16 cellular contexts compared by ENCODE assay signal in the genomic region with DNA sequence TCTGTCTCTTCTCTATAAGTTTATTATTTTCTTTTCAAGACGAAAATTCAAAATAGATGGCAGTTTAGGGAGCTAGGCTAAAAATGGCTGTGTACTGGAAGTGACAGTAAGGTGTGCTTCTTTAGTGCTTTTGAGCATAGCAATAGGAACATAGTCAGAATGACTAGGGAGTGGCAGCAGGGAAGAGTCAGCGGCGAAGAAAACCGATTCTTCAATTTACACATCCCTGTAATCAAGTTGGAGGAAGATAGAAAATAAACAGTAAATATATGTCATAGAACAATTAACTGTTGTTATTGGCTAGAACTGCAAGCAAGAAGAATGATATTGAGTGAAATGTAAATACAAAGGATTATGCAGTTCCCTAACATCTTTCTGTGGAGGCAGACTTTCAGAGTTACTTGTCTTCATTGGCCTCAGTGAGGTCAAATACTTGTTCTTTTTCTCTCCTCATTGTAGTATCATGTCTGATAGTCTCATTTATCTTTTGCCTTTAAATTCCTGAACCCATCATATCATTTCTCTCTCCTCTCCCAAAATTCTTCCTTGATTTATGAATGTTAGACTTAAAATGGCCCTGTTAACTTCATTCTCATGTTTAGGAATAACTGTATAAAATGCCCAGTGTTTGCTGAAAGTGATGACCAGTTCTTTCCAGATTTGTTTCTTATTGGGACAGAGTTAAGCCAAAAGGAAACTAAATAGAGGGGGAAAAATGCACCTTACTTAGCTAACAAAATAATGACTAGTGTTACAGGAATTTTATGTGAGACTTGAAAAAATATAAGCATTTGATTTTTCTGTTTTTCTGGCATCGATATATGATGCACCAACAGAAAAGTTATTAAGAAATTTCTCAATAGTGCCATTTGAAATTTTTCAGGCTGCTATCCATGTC.
DNase-seq lines count a peak whose midpoint lies in the region; TF ChIP-seq lines count a peak whose summit lies in the region.
"Had no signal": no experiment of that assay in that cellular context is flagged by ENCODE, and none has a peak within 500 bp of the region (broad histone marks: within the 10 kb centered on the region; RNA-seq: fewer than 3 reads in every experiment).

No MANE protein-coding gene starts in this region.

- POLR2A ChIA-PET in AG04449 (lab: Yijun Ruan, JAX) = no interaction called here
- POLR2A ChIA-PET in activated CD4-positive, alpha-beta T cell treated with anti-CD3 and anti-CD28 coated beads, Interleukin-2, amount 10 ng/mL, durations not matched to agents 7 days and 5 days (lab: Charles Lee) = no interaction called here

- H3K9me3 Mint-ChIP-seq in mesothelial cell of epicardium = peaks cover 8% of the 10 kb centered on the region
- H3K9me3 Mint-ChIP-seq in activated CD4-positive, alpha-beta T cell treated with anti-CD3 and anti-CD28 coated beads, Interleukin-2, amount 10 ng/mL, durations not matched to agents 7 days and 5 days = no peaks in the 10 kb centered on the region

- TF ChIP-seq CTCF in AG04449 (IDR thresholded peaks at IDR 0.05; ENCODE audit: insufficient read depth, low read length, missing control alignments) (no peak), mesothelial cell of epicardium (IDR thresholded peaks at IDR 0.05; ENCODE audit: unreplicated experiment) (no peak)

- DNase-seq in AG04449 (ENCODE audit: low read depth, low spot score) (peak; percentile 21), EH (ENCODE audit: low read depth) (peak; percentile 32), SHP77 treated with DMSO at 0.1 percent for 48 hours (lab: John Stamatoyannopoulos, UW) (peak; percentile 10), mesothelial cell of epicardium (ENCODE audit: low spot score in 2 of 2, unreplicated experiment in 2 of 2) (no peak), NCI-H1048 (lab: John Stamatoyannopoulos, UW) (no peak), T1000 (lab: John Stamatoyannopoulos, UW) (no peak)
- no peak for DNase-seq in activated CD4-positive, alpha-beta T cell treated with anti-CD3 and anti-CD28 coated beads, Interleukin-2, amount 10 ng/mL, durations not matched to agents 7 days and 5 days
- DNase-seq: activated CD4-positive, alpha-beta T cell treated with anti-CD3 and anti-CD28 coated beads, Interleukin-2, amount 50 U/mL, for 4 hours; activated T-cell treated with anti-CD3 and anti-CD28 coated beads, Interleukin-2, amount 50 U/mL, for 4 hours; DMS53; KBM-7; NCI-H187; small intestine had no signal

- no peak overlapping the region for H3K4me3 ChIP-seq in AG04449 (ENCODE audit: low read depth, low read length)
- H3K4me3 ChIP-seq: BLaER1 had no signal

- peaks cover 16% of the 10 kb centered on the region for H3K4me1 Mint-ChIP-seq in mesothelial cell of epicardium
- no peaks in the 10 kb centered on the region for H3K4me1 Mint-ChIP-seq in activated CD4-positive, alpha-beta T cell treated with anti-CD3 and anti-CD28 coated beads, Interleukin-2, amount 10 ng/mL, durations not matched to agents 7 days and 5 days

- H3K27ac Mint-ChIP-seq in mesothelial cell of epicardium = peak overlapping the region; percentile 47
- H3K27ac Mint-ChIP-seq in activated CD4-positive, alpha-beta T cell treated with anti-CD3 and anti-CD28 coated beads, Interleukin-2, amount 10 ng/mL, durations not matched to agents 7 days and 5 days = no peak overlapping the region
- H3K27ac Mint-ChIP-seq: activated naive CD4-positive, alpha-beta T cell treated with anti-CD3 and anti-CD28 coated beads, Interleukin-2, amount 50 U/mL, for 72 hours; GM23338 had no signal

- peak overlapping the region; percentile 14 for H3K4me3 Mint-ChIP-seq in mesothelial cell of epicardium
- no peak overlapping the region for H3K4me3 Mint-ChIP-seq in activated CD4-positive, alpha-beta T cell treated with anti-CD3 and anti-CD28 coated beads, Interleukin-2, amount 10 ng/mL, durations not matched to agents 7 days and 5 days
- H3K4me3 Mint-ChIP-seq: activated T-cell treated with anti-CD3 and anti-CD28 coated beads, Interleukin-2, amount 50 U/mL, for 4 hours; GM23338 had no signal

- H3K27me3 Mint-ChIP-seq in mesothelial cell of epicardium (ENCODE audit: low read depth) = no peaks in the 10 kb centered on the region
- H3K27me3 Mint-ChIP-seq in activated CD4-positive, alpha-beta T cell treated with anti-CD3 and anti-CD28 coated beads, Interleukin-2, amount 10 ng/mL, durations not matched to agents 7 days and 5 days = no peaks in the 10 kb centered on the region

- H3K36me3 Mint-ChIP-seq in mesothelial cell of epicardium = peaks cover 20% of the 10 kb centered on the region
- H3K36me3 Mint-ChIP-seq in activated CD4-positive, alpha-beta T cell treated with anti-CD3 and anti-CD28 coated beads, Interleukin-2, amount 10 ng/mL, durations not matched to agents 7 days and 5 days (ENCODE audit: low read depth) = peaks cover 2% of the 10 kb centered on the region

- CTCF ChIA-PET in AG04449 (lab: Yijun Ruan, JAX) = interaction anchor here (0.9 kb wide), 1 partner anchor 9 kb away, joined by 3 read pairs; no protein-coding TSS in a partner anchor
- CTCF ChIA-PET in activated CD4-positive, alpha-beta T cell treated with anti-CD3 and anti-CD28 coated beads, Interleukin-2, amount 10 ng/mL, durations not matched to agents 7 days and 5 days (lab: Charles Lee) = interaction anchor here (0.6 kb wide), 1 partner anchor 1098 kb away, joined by 9 read pairs; no protein-coding TSS in a partner anchor

Comparison
In these comparisons a context has a peak if more than half of its experiments do, and no peak if none do; other contexts are left out.
1. DNase-seq: peak in AG04449 (single experiment), EH (single experiment) and SHP77 treated with DMSO at 0.1 percent for 48 hours (single experiment); none in mesothelial cell of epicardium (0 of 2), NCI-H1048 (single experiment), activated CD4-positive, alpha-beta T cell treated with anti-CD3 and anti-CD28 coated beads, Interleukin-2, amount 10 ng/mL, durations not matched to agents 7 days and 5 days (single experiment) and T1000 (single experiment).